13 cellular contexts compared by ENCODE assay signal in the genomic region with DNA sequence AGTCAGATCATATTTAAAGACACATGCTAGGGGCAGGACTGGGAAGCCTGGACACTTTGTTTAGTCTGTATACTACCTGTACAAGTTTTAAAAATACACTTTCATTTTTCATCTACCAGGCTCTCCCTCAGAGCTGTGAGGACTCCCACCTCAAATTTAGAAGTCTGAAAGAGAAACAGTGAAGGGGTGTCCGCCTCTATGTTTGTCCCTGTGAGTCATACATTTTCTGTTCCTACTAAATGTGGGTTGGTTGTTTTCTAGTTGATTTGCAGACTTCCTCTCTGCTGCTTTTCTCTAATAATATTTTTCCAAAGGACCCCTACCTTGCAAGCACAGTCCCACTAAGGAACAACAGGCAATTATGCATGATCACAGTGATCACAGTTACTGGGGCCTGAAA.
DNase-seq lines count a peak whose midpoint lies in the region; ATAC-seq and TF ChIP-seq lines count a peak whose summit lies in the region.
"Had no signal": no experiment of that assay in that cellular context is flagged by ENCODE, and none has a peak within 500 bp of the region (broad histone marks: within the 10 kb centered on the region; RNA-seq: fewer than 3 reads in every experiment).

No MANE protein-coding gene starts in this region.

- H3K4me2 ChIP-seq in OCI-LY7 (ENCODE audit: low read length) = no peak overlapping the region

- H3K36me3 ChIP-seq in OCI-LY7 (ENCODE audit: insufficient read depth, low read length) (no peaks in the 10 kb centered on the region), heart left ventricle (no peaks in the 10 kb centered on the region), thyroid gland (no peaks in the 10 kb centered on the region)
- H3K36me3 ChIP-seq: cardiac muscle cell had no signal

- no peak for TF ChIP-seq POLR2A in heart left ventricle (IDR thresholded peaks at IDR 0.05)
- no peak for TF ChIP-seq POLR2A in thyroid gland (IDR thresholded peaks at IDR 0.05)

- no peaks in the 10 kb centered on the region for H4K20me1 ChIP-seq in OCI-LY7 (ENCODE audit: insufficient read depth, low read length)

- H3K79me2 ChIP-seq in OCI-LY7 (ENCODE audit: insufficient read depth, low read depth, low read length) = no peaks in the 10 kb centered on the region

- CTCF ChIA-PET in OCI-LY7 (lab: Charles Lee; ENCODE audit: unreplicated experiment) = no interaction called here

- H3K27me3 ChIP-seq in heart left ventricle = no peaks in the 10 kb centered on the region
- H3K27me3 ChIP-seq in thyroid gland = no peaks in the 10 kb centered on the region
- H3K27me3 ChIP-seq: cardiac muscle cell had no signal

- H3K4me3 ChIP-seq in GM12865 (ENCODE audit: low read depth, low read length) (no peak overlapping the region), OCI-LY7 (ENCODE audit: low read depth, low read length, poor library complexity, severe bottlenecking) (no peak overlapping the region), heart left ventricle (no peak overlapping the region), thyroid gland (replicated peaks in 1 of 3) (no peak overlapping the region)
- H3K4me3 ChIP-seq: cardiac muscle cell had no signal

- no peak overlapping the region for H3K27ac ChIP-seq in OCI-LY7 (ENCODE audit: low read depth, low read length, poor library complexity, severe bottlenecking)
- no peak overlapping the region for H3K27ac ChIP-seq in heart left ventricle
- H3K27ac ChIP-seq in thyroid gland = no peak overlapping the region
- H3K27ac ChIP-seq: cardiac muscle cell had no signal

- H3K4me1 ChIP-seq in OCI-LY7 (ENCODE audit: insufficient read depth, low read length, poor library complexity, severe bottlenecking) = no peaks in the 10 kb centered on the region
- H3K4me1 ChIP-seq in heart left ventricle = peaks cover 0 to 9% (median 0%) of the 10 kb centered on the region in 12 donors
- no peaks in the 10 kb centered on the region for H3K4me1 ChIP-seq in thyroid gland

- POLR2A ChIA-PET in OCI-LY7 (lab: Charles Lee) = no interaction called here

- DNase-seq in GM12865 (ENCODE audit: low read depth) = peak; percentile 80
- no peak for DNase-seq in OCI-LY7 (ENCODE audit: low spot score)
- DNase-seq in central memory CD4-positive, alpha-beta T cell = no peak
- no peak for DNase-seq in heart left ventricle
- DNase-seq in thyroid gland = no peak
- DNase-seq: GF-D8, kidney, NCI-H2029 treated with DMSO at 0.1 percent for 48 hours had no signal

- WGBS in heart left ventricle, 4 donors = 70 to 84% (median 76%) methylated on average over 1 of the region's 1 CpG
- 92 to 100% methylated on average over 1 of the region's 1 CpG for WGBS in thyroid gland, 2 donors

- H3K9me2 ChIP-seq in OCI-LY7 (ENCODE audit: insufficient read depth, low read length) = no peaks in the 10 kb centered on the region

- peak; percentile 82 for ATAC-seq in GM19328 (IDR thresholded peaks at IDR 0.05; ENCODE audit: unreplicated experiment)
- ATAC-seq in HG02642 (IDR thresholded peaks at IDR 0.05; ENCODE audit: poor library complexity, unreplicated experiment) = peak; percentile 97
- ATAC-seq in HG03432 (IDR thresholded peaks at IDR 0.05; ENCODE audit: unreplicated experiment) = peak; percentile 98
- no peak for ATAC-seq in heart left ventricle
- ATAC-seq: Panc1 had no signal

- no peak overlapping the region for H2AFZ ChIP-seq in OCI-LY7 (ENCODE audit: low read length)

- H3K9me3 ChIP-seq in OCI-LY7 (ENCODE audit: low read length) (no peaks in the 10 kb centered on the region), heart left ventricle (no peaks in the 10 kb centered on the region), thyroid gland (no peaks in the 10 kb centered on the region)

- TF ChIP-seq CTCF in GM12865 (IDR thresholded peaks at IDR 0.05; ENCODE audit: insufficient read depth, low read depth, low read length, missing control alignments) = no peak
- no peak for TF ChIP-seq CTCF in OCI-LY7 (conservative IDR thresholded peaks at IDR 0.05; ENCODE audit: low read length)
- TF ChIP-seq CTCF in heart left ventricle (IDR thresholded peaks at IDR 0.05) = no peak
- TF ChIP-seq CTCF in thyroid gland (IDR thresholded peaks at IDR 0.05) = no peak

- no TSS peak for BruUV-seq in OCI-LY7 (replicated peaks; lab: Mats Ljungman, UMichigan)

- intact Hi-C loops in OCI-LY7 (cut with micrococcal nuclease; ENCODE audit: unreplicated experiment) (no loop called here), heart left ventricle (cut with DNase I) (no loop called here), thyroid gland (cut with DNase I) (no loop called here)

Comparison
In these comparisons a context has a peak if more than half of its experiments do, and no peak if none do; other contexts are left out.
1. ATAC-seq: peak in GM19328 (single experiment), HG02642 (single experiment) and HG03432 (single experiment); none in heart left ventricle (0 of 4).